Comparison of ENCODE assay signal across 20 cellular contexts in the genomic region with DNA sequence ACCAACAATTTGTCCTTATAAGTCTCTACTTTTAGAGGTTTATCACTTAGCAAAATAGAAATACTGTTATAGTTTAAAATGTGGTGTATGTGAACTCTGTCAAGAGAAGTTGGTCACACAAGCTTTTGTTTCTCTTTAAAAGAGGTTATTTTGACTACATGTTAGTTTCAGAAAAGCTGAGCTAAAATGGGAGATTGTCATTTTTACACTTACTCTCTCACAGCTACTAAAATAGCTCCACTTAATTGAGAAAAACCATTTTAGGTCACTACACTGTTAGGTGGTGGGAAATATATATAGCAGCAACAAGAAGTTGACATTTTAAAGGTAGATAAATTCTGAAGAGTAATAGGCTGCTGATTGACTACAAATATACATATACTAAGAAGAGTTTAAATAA.
DNase-seq lines count a peak whose midpoint lies in the region; ATAC-seq and TF ChIP-seq lines count a peak whose summit lies in the region.
"Had no signal": no experiment of that assay in that cellular context is flagged by ENCODE, and none has a peak within 500 bp of the region (broad histone marks: within the 10 kb centered on the region; RNA-seq: fewer than 3 reads in every experiment).

No MANE protein-coding gene starts in this region.

- no peak for TF ChIP-seq CTCF in GM12865 (IDR thresholded peaks at IDR 0.05; ENCODE audit: insufficient read depth, low read depth, low read length, missing control alignments)
- no peak for TF ChIP-seq CTCF in ovary (IDR thresholded peaks at IDR 0.05)

- no peaks in the 10 kb centered on the region for H3K4me1 ChIP-seq in ovary (ENCODE audit: insufficient read depth)

- no peak for TF ChIP-seq EP300 in ovary (IDR thresholded peaks at IDR 0.05)

- no peak for TF ChIP-seq POLR2A in ovary (IDR thresholded peaks at IDR 0.05)

- H3K36me3 ChIP-seq in ovary, result no peaks in the 10 kb centered on the region

- H3K9me3 ChIP-seq in ovary, result no peaks in the 10 kb centered on the region

- no peak overlapping the region for H3K4me3 ChIP-seq in GM12865 (ENCODE audit: low read depth, low read length)
- H3K4me3 ChIP-seq in ovary, result no peak overlapping the region
- H3K4me3 ChIP-seq: GM23248, K562, PC-9 had no signal

- intact Hi-C loops in ovary (cut with DNase I), result no loop called here

- ATAC-seq in GM18861 (IDR thresholded peaks at IDR 0.05; ENCODE audit: unreplicated experiment), result peak; percentile 50
- peak; percentile 75 for ATAC-seq in GM21786 (IDR thresholded peaks at IDR 0.05; ENCODE audit: unreplicated experiment)
- ATAC-seq in HG03439 (IDR thresholded peaks at IDR 0.05; ENCODE audit: unreplicated experiment), result peak; percentile 82
- ATAC-seq: CD8-positive, alpha-beta T cell; K562 had no signal

- no peaks in the 10 kb centered on the region for H3K27me3 ChIP-seq in ovary

- H3K27ac ChIP-seq in ovary, result no peak overlapping the region
- H3K27ac ChIP-seq: GM23248, PC-9 had no signal

- peak; percentile 34 for DNase-seq in GM12865 (ENCODE audit: low read depth)
- DNase-seq in NCI-H1436 treated with DMSO at 0.1 percent for 48 hours (lab: John Stamatoyannopoulos, UW), result no peak
- DNase-seq in iPS-NIHi7 (ENCODE audit: extremely low spot score), result no peak
- DNase-seq in ovary, result no peak
- DNase-seq in SK-N-DZ (ENCODE audit: low spot score), result no peak
- DNase-seq: CD8-positive, alpha-beta T cell; GM23248; HCEC 1CT; MV-4-11; NCI-H1417; NCI-H1930; NCI-H2171 treated with DMSO at 0.1 percent for 48 hours; NCI-H510A; NCI-H774; PC-9; T-helper 9 cell had no signal
